ENCODE assay signal across 34 cellular contexts in the genomic region with DNA sequence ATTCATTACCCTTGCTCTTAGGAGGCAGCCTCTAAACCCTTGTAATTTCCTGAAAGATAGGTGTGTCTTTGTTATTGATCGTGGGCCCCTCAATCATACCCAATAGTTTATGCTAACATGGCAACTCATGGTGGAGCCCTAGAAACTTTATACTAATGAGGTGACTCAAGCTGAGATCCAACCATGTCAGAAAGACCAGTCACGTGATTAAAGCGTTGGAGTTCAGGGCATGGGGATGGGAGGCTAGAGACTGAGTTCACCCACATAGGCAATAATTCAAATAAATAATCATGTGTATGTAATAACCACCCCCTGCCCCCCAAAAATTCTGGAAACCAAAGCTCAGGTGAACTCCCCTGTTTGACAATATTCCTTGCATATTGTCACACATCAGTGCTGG.
"Had no signal": no experiment of that assay in that cellular context is flagged by ENCODE, and none has a peak within 500 bp of the region (broad histone marks: within the 10 kb centered on the region; RNA-seq: fewer than 3 reads in every experiment).

No MANE protein-coding gene starts in this region.

- H3K36me3 ChIP-seq: MG63 had no signal

- H3K4me3 ChIP-seq: MG63 had no signal

- DNase-seq: Karpas-422, Kasumi-1, MG63, MM.1S, MV-4-11, NCI-H1048, NCI-H1092, NCI-H1092 treated with DMSO at 0.1 percent for 48 hours, NCI-H1105, NCI-H1105 treated with DMSO at 0.1 percent for 48 hours, NCI-H1417, NCI-H1417 treated with DMSO at 0.1 percent for 48 hours, NCI-H1436, NCI-H1436 treated with DMSO at 0.1 percent for 48 hours, NCI-H146, NCI-H1694, NCI-H1694 treated with DMSO at 0.1 percent for 48 hours, NCI-H187, NCI-H187 treated with DMSO at 0.1 percent for 48 hours, NCI-H1930, NCI-H2029, NCI-H2029 treated with DMSO at 0.1 percent for 48 hours, NCI-H2081, NCI-H2081 treated with DMSO at 0.1 percent for 48 hours, NCI-H2107, NCI-H2171, NCI-H2171 treated with DMSO at 0.1 percent for 48 hours, NCI-H2227 treated with DMSO at 0.1 percent for 48 hours, NCI-H226, NCI-H345, NCI-H446, NCI-H446 treated with DMSO at 0.1 percent for 48 hours, NCI-H510A, NCI-H510A treated with DMSO at 0.1 percent for 48 hours had no signal
